In the genomic region with DNA sequence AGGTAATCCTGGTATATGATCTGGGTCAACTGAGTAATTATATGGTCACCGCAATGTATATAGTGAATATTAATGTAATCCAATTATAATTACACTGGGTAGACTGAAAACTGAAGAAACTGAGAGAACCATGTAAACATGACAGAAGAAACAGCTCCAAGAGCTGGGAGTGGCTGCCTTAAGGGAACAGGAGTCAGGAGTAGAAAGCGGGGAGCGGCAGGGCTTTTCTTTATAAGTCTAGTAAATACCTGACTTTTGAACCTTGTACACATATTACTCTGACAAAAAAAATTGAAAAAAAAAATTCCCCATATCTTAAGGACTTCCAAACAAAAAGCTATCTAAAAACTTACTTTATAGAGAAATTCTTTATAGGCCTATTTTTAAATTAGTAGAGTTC, we compare ENCODE assay signal across 12 cellular contexts. TPM values are rescaled to one million over a fixed set of nuclear protein-coding genes. Genes with fewer than 3 reads are reported as not detected.
DNase-seq lines count a peak whose midpoint lies in the region; ATAC-seq and TF ChIP-seq lines count a peak whose summit lies in the region.
"Had no signal": no experiment of that assay in that cellular context is flagged by ENCODE, and none has a peak within 500 bp of the region (broad histone marks: within the 10 kb centered on the region; RNA-seq: fewer than 3 reads in every experiment).

No MANE protein-coding gene starts in this region.

- CTCF ChIA-PET in activated CD4-positive, alpha-beta memory T cell treated with anti-CD3 and anti-CD28 coated beads for 36 hours (lab: Charles Lee), result no interaction called here

- no peak overlapping the region for H3K4me3 ChIP-seq in CD4-positive, CD25-positive, alpha-beta regulatory T cell (ENCODE audit: low read depth, low read length)
- H3K4me3 ChIP-seq in transverse colon, result no peak overlapping the region
- H3K4me3 ChIP-seq: BLaER1 treated with 17β-estradiol and CSF1 and Interleukin-3, amounts not matched to agents 10 nM and 100 nM had no signal

- POLR2A ChIA-PET in activated CD4-positive, alpha-beta memory T cell treated with anti-CD3 and anti-CD28 coated beads for 36 hours (lab: Charles Lee), result no interaction called here

- peak overlapping the region in 2 of 3 donors; percentile 10 to 34 for H3K27ac Mint-ChIP-seq in CD4-positive, CD25-positive, alpha-beta regulatory T cell
- peak overlapping the region; percentile 81 for H3K27ac Mint-ChIP-seq in glutamatergic neuron (ENCODE audit: unreplicated experiment)
- peak overlapping the region; percentile 6 to 67 (median 57) for H3K27ac Mint-ChIP-seq in nephron
- H3K27ac Mint-ChIP-seq in activated CD4-positive, alpha-beta memory T cell treated with anti-CD3 and anti-CD28 coated beads for 36 hours, result no peak overlapping the region

- no peak for ATAC-seq in CD4-positive, CD25-positive, alpha-beta regulatory T cell (ENCODE audit: low read depth in 2 of 2)

- no peak for TF ChIP-seq POLR2A in transverse colon (IDR thresholded peaks at IDR 0.05)

- H3K9me3 Mint-ChIP-seq in CD4-positive, CD25-positive, alpha-beta regulatory T cell, result no peaks in the 10 kb centered on the region
- H3K9me3 Mint-ChIP-seq in glutamatergic neuron (ENCODE audit: unreplicated experiment) (peaks cover 8% of the 10 kb centered on the region), nephron (no peaks in the 10 kb centered on the region)
- no peaks in the 10 kb centered on the region for H3K9me3 Mint-ChIP-seq in activated CD4-positive, alpha-beta memory T cell treated with anti-CD3 and anti-CD28 coated beads for 36 hours
- H3K9me3 Mint-ChIP-seq: CD8-positive, alpha-beta memory T cell; H9 had no signal

- no peaks in the 10 kb centered on the region for H3K4me1 ChIP-seq in CD4-positive, CD25-positive, alpha-beta regulatory T cell (ENCODE audit: control insufficient read depth, insufficient read depth, low read length, poor library complexity, severe bottlenecking)
- peaks cover 0 to 6% (median 0%) of the 10 kb centered on the region in 4 donors for H3K4me1 ChIP-seq in transverse colon
- H3K4me1 ChIP-seq: Caco-2 had no signal

- no peak for DNase-seq in CD4-positive, CD25-positive, alpha-beta regulatory T cell
- DNase-seq in glutamatergic neuron (no peak), transverse colon (peak; percentile 32), NCI-H146 treated with DMSO at 0.1 percent for 48 hours (lab: John Stamatoyannopoulos, UW; ENCODE audit: unreplicated experiment) (no peak)
- no peak for DNase-seq in activated CD8-positive, alpha-beta memory T cell treated with anti-CD3 and anti-CD28 coated beads for 24 hours
- no peak for DNase-seq in activated CD4-positive, alpha-beta memory T cell treated with anti-CD3 and anti-CD28 coated beads for 36 hours
- DNase-seq: 8988T; Caco-2; CD8-positive, alpha-beta memory T cell; H9 had no signal

- H3K27ac ChIP-seq in CD4-positive, CD25-positive, alpha-beta regulatory T cell (ENCODE audit: insufficient read depth, low read length, poor library complexity, severe bottlenecking), result no peak overlapping the region
- H3K27ac ChIP-seq in transverse colon, result peak overlapping the region in 1 of 4 donors; percentile 19
- H3K27ac ChIP-seq: BLaER1 treated with 17β-estradiol and CSF1 and Interleukin-3, amounts not matched to agents 10 nM and 100 nM had no signal

- no peak overlapping the region for H3K4me3 Mint-ChIP-seq in CD4-positive, CD25-positive, alpha-beta regulatory T cell
- peak overlapping the region; percentile 68 for H3K4me3 Mint-ChIP-seq in glutamatergic neuron (ENCODE audit: unreplicated experiment)
- no peak overlapping the region for H3K4me3 Mint-ChIP-seq in nephron
- H3K4me3 Mint-ChIP-seq in activated CD4-positive, alpha-beta memory T cell treated with anti-CD3 and anti-CD28 coated beads for 36 hours, result no peak overlapping the region
- H3K4me3 Mint-ChIP-seq: CD8-positive, alpha-beta memory T cell; H9 had no signal

- peaks cover 28% of the 10 kb centered on the region for H3K36me3 Mint-ChIP-seq in CD4-positive, CD25-positive, alpha-beta regulatory T cell
- H3K36me3 Mint-ChIP-seq in glutamatergic neuron (ENCODE audit: unreplicated experiment) (no peaks in the 10 kb centered on the region), nephron (ENCODE audit: low read depth) (peaks cover 28% of the 10 kb centered on the region)
- peaks cover 7% of the 10 kb centered on the region for H3K36me3 Mint-ChIP-seq in activated CD4-positive, alpha-beta memory T cell treated with anti-CD3 and anti-CD28 coated beads for 36 hours

- TF ChIP-seq EP300 in transverse colon (IDR thresholded peaks at IDR 0.05; ENCODE audit: low read depth), result no peak

- peaks cover 7% of the 10 kb centered on the region for H3K36me3 ChIP-seq in CD4-positive, CD25-positive, alpha-beta regulatory T cell (ENCODE audit: control insufficient read depth, insufficient read depth, low read length)
- peaks cover 0 to 5% (median 2%) of the 10 kb centered on the region in 4 donors for H3K36me3 ChIP-seq in transverse colon

- intact Hi-C loops in transverse colon (cut with DNase I; ENCODE audit: low total_unique reads), result no loop called here
- intact Hi-C loops in activated CD4-positive, alpha-beta memory T cell treated with anti-CD3 and anti-CD28 coated beads for 36 hours (cut with micrococcal nuclease), result no loop called here

- H3K27me3 Mint-ChIP-seq in CD4-positive, CD25-positive, alpha-beta regulatory T cell, result no peaks in the 10 kb centered on the region
- H3K27me3 Mint-ChIP-seq in glutamatergic neuron (ENCODE audit: unreplicated experiment) (peaks cover 4% of the 10 kb centered on the region), nephron (ENCODE audit: low read depth) (no peaks in the 10 kb centered on the region)
- no peaks in the 10 kb centered on the region for H3K27me3 Mint-ChIP-seq in activated CD4-positive, alpha-beta memory T cell treated with anti-CD3 and anti-CD28 coated beads for 36 hours
- H3K27me3 Mint-ChIP-seq: CD8-positive, alpha-beta memory T cell had no signal

- no peaks in the 10 kb centered on the region for H3K27me3 ChIP-seq in CD4-positive, CD25-positive, alpha-beta regulatory T cell (ENCODE audit: control insufficient read depth, insufficient read depth, low read length)
- no peaks in the 10 kb centered on the region for H3K27me3 ChIP-seq in transverse colon
- H3K27me3 ChIP-seq: BLaER1 treated with 17β-estradiol and CSF1 and Interleukin-3, amounts not matched to agents 10 nM and 100 nM had no signal

- TF ChIP-seq CTCF in glutamatergic neuron (IDR thresholded peaks at IDR 0.05; ENCODE audit: partially characterized antibody, unreplicated experiment), result no peak
- TF ChIP-seq CTCF in nephron (IDR thresholded peaks at IDR 0.05; ENCODE audit: unreplicated experiment in 3 of 3), result no peak
- no peak for TF ChIP-seq CTCF in transverse colon (IDR thresholded peaks at IDR 0.05)

- peaks cover 0 to 11% (median 8%) of the 10 kb centered on the region in 4 donors for H3K4me1 Mint-ChIP-seq in CD4-positive, CD25-positive, alpha-beta regulatory T cell
- peaks cover 29% of the 10 kb centered on the region for H3K4me1 Mint-ChIP-seq in glutamatergic neuron (ENCODE audit: low read depth, unreplicated experiment)
- peaks cover 22% of the 10 kb centered on the region for H3K4me1 Mint-ChIP-seq in nephron
- H3K4me1 Mint-ChIP-seq in activated CD4-positive, alpha-beta memory T cell treated with anti-CD3 and anti-CD28 coated beads for 36 hours (ENCODE audit: low read depth), result no peaks in the 10 kb centered on the region
- H3K4me1 Mint-ChIP-seq: H9 had no signal

- in situ Hi-C loops in transverse colon (cut with MboI; ENCODE audit: low pct_ligation_motif_present in 1 of 4, low pct_unique_long_range_greater_than_20kb in 1 of 4, low sequenced_read_pairs in 3 of 4), result no loop called here

- no peaks in the 10 kb centered on the region for H3K9me3 ChIP-seq in CD4-positive, CD25-positive, alpha-beta regulatory T cell (ENCODE audit: control insufficient read depth in 2 of 2, low read length in 2 of 2)
- H3K9me3 ChIP-seq in transverse colon, result no peaks in the 10 kb centered on the region
- H3K9me3 ChIP-seq: Caco-2 had no signal

- 66 to 87% methylated on average over 2 to 3 of the region's 3 CpGs for WGBS in transverse colon (ENCODE audit: low coverage in 1 of 2), 2 donors

RNA-seq across cellular contexts. Expression of gene THAP3, which starts 33.7 kb away (rescaled TPM):
- total RNA-seq in CD4-positive, CD25-positive, alpha-beta regulatory T cell, result 14.3 TPM
- 10 to 100 TPM; 23.4 to 32.9 (median 26.1) TPM for polyA plus RNA-seq in CD4-positive, CD25-positive, alpha-beta regulatory T cell
- total RNA-seq in glutamatergic neuron (ENCODE audit: unreplicated experiment) (30.2 TPM), transverse colon (10 to 100 TPM in 2 of 4 donors, 1 to 10 TPM in 2; 7.5 to 21.0 (median 13.2) TPM)
- 10 to 100 TPM; 22.8 TPM for total RNA-seq in activated CD4-positive, alpha-beta memory T cell treated with anti-CD3 and anti-CD28 coated beads for 36 hours

RNA-seq across cellular contexts. Expression of gene DNAJC11, which starts 43.3 kb away (rescaled TPM):
- total RNA-seq in CD4-positive, CD25-positive, alpha-beta regulatory T cell, result 41.4 TPM
- polyA plus RNA-seq in CD4-positive, CD25-positive, alpha-beta regulatory T cell, result 10 to 100 TPM; 10.4 to 18.9 (median 15.0) TPM
- total RNA-seq in glutamatergic neuron (ENCODE audit: unreplicated experiment) (74.1 TPM), transverse colon (10 to 100 TPM; 62.1 to 80.0 (median 70.9) TPM)
- 10 to 100 TPM; 35.5 to 38.3 TPM for total RNA-seq in activated CD4-positive, alpha-beta memory T cell treated with anti-CD3 and anti-CD28 coated beads for 36 hours

RNA-seq across cellular contexts. Expression of gene PHF13, which starts 44.8 kb away (rescaled TPM):
- 7.5 TPM for total RNA-seq in CD4-positive, CD25-positive, alpha-beta regulatory T cell
- polyA plus RNA-seq in CD4-positive, CD25-positive, alpha-beta regulatory T cell, result 1 to 10 TPM; 4.7 to 6.2 (median 5.3) TPM
- total RNA-seq in glutamatergic neuron (ENCODE audit: unreplicated experiment) (13.2 TPM), transverse colon (10 to 100 TPM in 2 of 4 donors, 1 to 10 TPM in 2; 8.7 to 17.3 (median 10.3) TPM)
- 10 to 100 TPM; 16.8 to 16.9 TPM for total RNA-seq in activated CD4-positive, alpha-beta memory T cell treated with anti-CD3 and anti-CD28 coated beads for 36 hours

RNA-seq across cellular contexts. Expression of gene KLHL21, which starts 55.7 kb away (rescaled TPM):
- total RNA-seq in CD4-positive, CD25-positive, alpha-beta regulatory T cell, result 34.4 TPM
- 10 to 100 TPM; 16.7 to 46.6 (median 26.2) TPM for polyA plus RNA-seq in CD4-positive, CD25-positive, alpha-beta regulatory T cell
- total RNA-seq in glutamatergic neuron (ENCODE audit: unreplicated experiment) (9.2 TPM), transverse colon (10 to 100 TPM; 23.6 to 67.7 (median 36.1) TPM)
- total RNA-seq in activated CD4-positive, alpha-beta memory T cell treated with anti-CD3 and anti-CD28 coated beads for 36 hours, result 10 to 100 TPM; 18.1 to 19.4 TPM
